ENCODE assay signal across 2 cellular contexts in genomic region chr3:12192173-12192572, GRCh38.
TF ChIP-seq lines count a peak whose summit lies in the region.

No MANE protein-coding gene starts in this region.

TF ChIP-seq in endothelial cell of umbilical vein, 7 proteins besides CTCF, POLR2A, EP300 and RAD21 (continued from another document):
- no peak for TF ChIP-seq JUN (IDR thresholded peaks at IDR 0.05; ENCODE audit: borderline replicate concordance, insufficient read depth, insufficient read length, low read depth)
- no peak for TF ChIP-seq GATA2 (IDR thresholded peaks at IDR 0.05; ENCODE audit: insufficient read depth, insufficient read length, low read depth, low read length)
- TF ChIP-seq FOS (IDR thresholded peaks at IDR 0.05; ENCODE audit: borderline replicate concordance, insufficient read depth, low read length): no peak

TF ChIP-seq in GM23338, 12 proteins besides CTCF, POLR2A, EP300 and RAD21 (continued from another document):
- no peak for TF ChIP-seq ZNF462 (CRISPR knock-in tag; IDR thresholded peaks at IDR 0.05)
- no peak for TF ChIP-seq POLR2AphosphoS5 (IDR thresholded peaks at IDR 0.05; ENCODE audit: low read depth)
- no peak for TF ChIP-seq ETS1 (IDR thresholded peaks at IDR 0.05)
- TF ChIP-seq ZNF331 (CRISPR knock-in tag; IDR thresholded peaks at IDR 0.05; ENCODE audit: low read depth): no peak
- TF ChIP-seq CREB1 (CRISPR knock-in tag; IDR thresholded peaks at IDR 0.05; ENCODE audit: low read depth): no peak
- TF ChIP-seq EZH2phosphoT487 (IDR thresholded peaks at IDR 0.05; ENCODE audit: unreplicated experiment): no peak
- TF ChIP-seq ZNF114 (CRISPR knock-in tag; IDR thresholded peaks at IDR 0.05): no peak
- no peak for TF ChIP-seq NANOG (IDR thresholded peaks at IDR 0.05; ENCODE audit: borderline replicate concordance)
- TF ChIP-seq REST (IDR thresholded peaks at IDR 0.05; ENCODE audit: unreplicated experiment): no peak
- no peak for TF ChIP-seq JUNB (IDR thresholded peaks at IDR 0.05; ENCODE audit: unreplicated experiment)
